12 cellular contexts compared by ENCODE assay signal in the genomic region with DNA sequence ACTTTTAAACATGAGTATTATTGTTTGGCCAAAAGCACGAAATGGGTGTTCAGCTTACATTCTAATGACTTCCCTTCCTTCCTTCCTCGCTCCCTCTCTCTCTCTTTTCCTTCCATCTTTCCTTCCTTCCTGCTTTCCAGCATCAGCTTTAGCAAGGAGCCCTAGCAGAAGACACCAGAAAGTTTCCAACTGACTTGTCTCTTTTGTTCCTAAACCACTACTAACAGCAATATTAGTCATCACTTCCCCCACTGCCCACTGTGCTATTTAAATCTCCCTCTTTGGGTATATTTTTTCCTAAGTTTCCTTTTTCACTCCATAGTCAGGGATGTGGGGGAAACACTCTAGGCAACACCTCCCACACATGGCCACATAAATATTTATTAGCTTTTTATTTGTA. TPM values are rescaled to one million over a fixed set of nuclear protein-coding genes. Genes with fewer than 3 reads are reported as not detected.
DNase-seq lines count a peak whose midpoint lies in the region; ATAC-seq, FAIRE-seq and TF ChIP-seq lines count a peak whose summit lies in the region.
"Not testable (repeated sequence)": the region's sequence is repeated elsewhere in the genome, so short reads cannot be mapped to it uniquely, and the experiment has no call there.
"Had no signal": no experiment of that assay in that cellular context is flagged by ENCODE, and none has a peak within 500 bp of the region (broad histone marks: within the 10 kb centered on the region; RNA-seq: fewer than 3 reads in every experiment).

No MANE protein-coding gene starts in this region.

- not testable (repeated sequence) for H3K27me3 ChIP-seq in astrocyte (ENCODE audit: insufficient read depth, low read length); endothelial cell of umbilical vein (ENCODE audit: control insufficient read depth in 2 of 2, insufficient read depth in 2 of 2, low read length in 2 of 2); smooth muscle cell (ENCODE audit: low read depth)

- DNase-seq in A549 (ENCODE audit: low read depth in 1 of 2, low spot score in 1 of 2); smooth muscle cell (lab: John Stamatoyannopoulos, UW; ENCODE audit: unreplicated experiment): not testable (repeated sequence)
- DNase-seq in Kasumi-1 (lab: John Stamatoyannopoulos, UW) = peak; percentile 32 to 52
- DNase-seq in RCC 7860 (ENCODE audit: low spot score) = peak; percentile 37
- peak; percentile 52 for DNase-seq in astrocyte (ENCODE audit: low read depth)
- peak; percentile 43 for DNase-seq in endothelial cell of umbilical vein (ENCODE audit: low read depth, low spot score)

- H3K9me3 ChIP-seq in A549; astrocyte (ENCODE audit: insufficient read depth, low read depth, low read length); endothelial cell of umbilical vein (replicated peaks; ENCODE audit: control insufficient read depth, insufficient read depth, low read length); mesodermal cell (ENCODE audit: control insufficient read depth, low read length); smooth muscle cell (replicated peaks; ENCODE audit: low read depth): not testable (repeated sequence)

- H3K4me2 ChIP-seq in A549 (peak overlapping the region; percentile 45), astrocyte (ENCODE audit: low read length) (peak overlapping the region; percentile 45), endothelial cell of umbilical vein (ENCODE audit: insufficient read depth, low read length) (peak overlapping the region; percentile 55), smooth muscle cell (peak overlapping the region; percentile 71)

- CTCF ChIA-PET in A549 (lab: Yijun Ruan, JAX) = not testable (repeated sequence)
- CTCF ChIA-PET in endothelial cell of umbilical vein (lab: Charles Lee) = interaction anchor here (0.9 to 4.0 kb wide), 2 partner anchors 12 to 223 kb away, joined by 3 to 28 read pairs; a partner anchor contains a TSS

- H3K36me3 Mint-ChIP-seq in astrocyte (ENCODE audit: low read depth, unreplicated experiment) = not testable (repeated sequence)

- H3K27me3 Mint-ChIP-seq in astrocyte (ENCODE audit: low read depth, unreplicated experiment) = not testable (repeated sequence)

- intact Hi-C loops in endothelial cell of umbilical vein (cut with micrococcal nuclease) = not testable (repeated sequence)

- not testable (repeated sequence) for TF ChIP-seq EP300 in A549 (IDR thresholded peaks at IDR 0.05)

- not testable (repeated sequence) for TF ChIP-seq CTCF in A549 (IDR thresholded peaks at IDR 0.05); astrocyte (IDR thresholded peaks at IDR 0.05; ENCODE audit: insufficient read depth, low read depth, low read length); endothelial cell of umbilical vein (IDR thresholded peaks at IDR 0.05; ENCODE audit: extremely low read depth in 1 of 2, insufficient read depth in 1 of 2, low read depth in 1 of 2, low read length in 2 of 2); smooth muscle cell (IDR thresholded peaks at IDR 0.05; ENCODE audit: borderline replicate concordance, insufficient read depth, poor library complexity, severe bottlenecking)

- TF ChIP-seq RAD21 in A549 (conservative IDR thresholded peaks at IDR 0.05 in 1 of 2, IDR thresholded peaks at IDR 0.05 in 1 of 2) = not testable (repeated sequence)

- peaks cover 34% of the 10 kb centered on the region for H3K4me1 Mint-ChIP-seq in astrocyte (ENCODE audit: low read depth, unreplicated experiment)

- peaks cover 10% of the 10 kb centered on the region for H3F3A ChIP-seq in smooth muscle cell (ENCODE audit: low read depth)

- WGBS in A549 (ENCODE audit: missing lambda C conversion rate) = 87% methylated on average over 2 of the region's 2 CpGs
- WGBS in mesodermal cell (ENCODE audit: insufficient coverage in 2 of 2), 2 experiments = 88% methylated on average over 1 of the region's 2 CpGs; no CpG with 5 or more reads in 1 of the 2 experiments
- WGBS in smooth muscle cell (ENCODE audit: low lambda C conversion rate) = 92% methylated on average over 2 of the region's 2 CpGs

- H3K79me2 ChIP-seq in astrocyte (ENCODE audit: insufficient read depth, low read length); endothelial cell of umbilical vein (ENCODE audit: control insufficient read depth, insufficient read depth, low read length); smooth muscle cell (ENCODE audit: low read depth): not testable (repeated sequence)

- FAIRE-seq in A549 (lab: Jason Lieb, UNC) = not testable (repeated sequence)
- FAIRE-seq in RCC 7860 (lab: Jason Lieb, UNC) = peak; percentile 92
- FAIRE-seq in astrocyte (lab: Jason Lieb, UNC) = peak; percentile 83
- peak; percentile 74 for FAIRE-seq in endothelial cell of umbilical vein (lab: Jason Lieb, UNC)

- not testable (repeated sequence) for H4K20me1 ChIP-seq in astrocyte (ENCODE audit: insufficient read depth, low read length); endothelial cell of umbilical vein (replicated peaks; ENCODE audit: control insufficient read depth, extremely low read depth, insufficient read depth, low read length); smooth muscle cell (ENCODE audit: low read depth)

- TF ChIP-seq POLR2A in A549 (IDR thresholded peaks at IDR 0.05; ENCODE audit: low read length); endothelial cell of umbilical vein (IDR thresholded peaks at IDR 0.05; ENCODE audit: low read depth, low read length): not testable (repeated sequence)

- not testable (repeated sequence) for H3K4me3 ChIP-seq in A549; astrocyte (ENCODE audit: insufficient read depth, low read depth, low read length); endothelial cell of umbilical vein (replicated peaks in 1 of 3; ENCODE audit: insufficient read depth in 1 of 3, low read depth in 1 of 3, low read length in 3 of 3); mesodermal cell (ENCODE audit: extremely low read depth, insufficient read depth, low read length, poor library complexity, severe bottlenecking); smooth muscle cell

- not testable (repeated sequence) for H2AFZ ChIP-seq in astrocyte (ENCODE audit: low read depth, low read length); endothelial cell of umbilical vein (ENCODE audit: low read depth, low read length); smooth muscle cell (ENCODE audit: low read depth)

- H3K36me3 ChIP-seq in astrocyte (ENCODE audit: insufficient read depth, low read length); endothelial cell of umbilical vein (ENCODE audit: control insufficient read depth in 2 of 2, extremely low read depth in 1 of 2, insufficient read depth in 2 of 2, low read length in 2 of 2); mesodermal cell (ENCODE audit: control insufficient read depth, insufficient read depth, low read length); smooth muscle cell (ENCODE audit: low read depth): not testable (repeated sequence)

- peak in 1 of 2 experiments; percentile 37; a peak in 1 of 6 replicates for ATAC-seq in A549
- peak; percentile 43 for ATAC-seq in GM18868 (IDR thresholded peaks at IDR 0.05; ENCODE audit: unreplicated experiment)

- peak overlapping the region; percentile 41 for H3K9ac ChIP-seq in astrocyte (ENCODE audit: low read length)
- H3K9ac ChIP-seq in endothelial cell of umbilical vein (replicated peaks; ENCODE audit: extremely low read depth, insufficient read depth, low read length) = not testable (repeated sequence)
- peak overlapping the region; percentile 35 for H3K9ac ChIP-seq in smooth muscle cell (ENCODE audit: low read depth)

- POLR2A ChIA-PET in A549 (lab: Yijun Ruan, JAX); endothelial cell of umbilical vein (lab: Charles Lee): not testable (repeated sequence)

- not testable (repeated sequence) for H3K9me1 ChIP-seq in endothelial cell of umbilical vein (replicated peaks; ENCODE audit: control insufficient read depth, extremely low read depth, insufficient read depth, low read length)

- H3K27ac ChIP-seq in A549 (peak overlapping the region; percentile 3 to 43; a peak in 2 of 6 replicates), astrocyte (ENCODE audit: low read depth, low read length) (peak overlapping the region; percentile 77), endothelial cell of umbilical vein (ENCODE audit: insufficient read depth, low read depth, low read length) (peak overlapping the region; percentile 37), mesodermal cell (ENCODE audit: low read depth, low read length, severe bottlenecking) (peak overlapping the region; percentile 62), smooth muscle cell (ENCODE audit: low read depth) (peak overlapping the region; percentile 81)

- not testable (repeated sequence) for H3K4me3 Mint-ChIP-seq in astrocyte (ENCODE audit: unreplicated experiment)

- dilution Hi-C loops in endothelial cell of umbilical vein (cut with MboI; ENCODE audit: extremely low pct_ligation_motif_present, low sequenced_read_pairs) = not testable (repeated sequence)

- peak overlapping the region; percentile 89 for H3K27ac Mint-ChIP-seq in astrocyte (ENCODE audit: unreplicated experiment)

- H3K4me1 ChIP-seq in A549 = peaks cover 27% of the 10 kb centered on the region
- H3K4me1 ChIP-seq in astrocyte (ENCODE audit: insufficient read depth, low read length) = peaks cover 16% of the 10 kb centered on the region
- peaks cover 16% of the 10 kb centered on the region for H3K4me1 ChIP-seq in endothelial cell of umbilical vein (ENCODE audit: control insufficient read depth, extremely low read depth, insufficient read depth, low read length)
- H3K4me1 ChIP-seq in mesodermal cell (ENCODE audit: control insufficient read depth, insufficient read depth, low read length, poor library complexity, severe bottlenecking) = peaks cover 12% of the 10 kb centered on the region
- H3K4me1 ChIP-seq in smooth muscle cell (ENCODE audit: low read depth) = peaks cover 11% of the 10 kb centered on the region

- not testable (repeated sequence) for H3K9me3 Mint-ChIP-seq in astrocyte (ENCODE audit: unreplicated experiment)

- BruUV-seq in endothelial cell of umbilical vein (replicated peaks; lab: Mats Ljungman, UMichigan) = not testable (repeated sequence)

RNA-seq across cellular contexts. Expression of a gene that starts 25.4 kb away (rescaled TPM):
- polyA plus RNA-seq in A549 (2011; rRNA removed) = 0.22 and 0.53 TPM in 2 replicates
- not detected in 2 replicates for polyA plus RNA-seq in A549 (2012; cell fraction: cytosol; rRNA removed)
- not detected in 2 replicates for polyA plus RNA-seq in A549 (2012; cell fraction: nucleus; rRNA removed)
- 0.05 to 0.11 TPM (median 0.07 TPM) in 3 replicates for polyA plus RNA-seq in A549 (2017; fragmentation: RNase III; extraction: RNeasy Plus Mini Kit Qiagen cat#74134 plus additional on column Dnase treatment)
- 0.34 and 0.83 TPM in 2 replicates for polyA minus RNA-seq in A549 (2011; rRNA and poly(A)+ RNA removed)
- total RNA-seq in astrocyte = not detected in 2 replicates
- not detected in 2 replicates for total RNA-seq in endothelial cell of umbilical vein
- not detected in 2 replicates for polyA plus RNA-seq in endothelial cell of umbilical vein
- polyA plus RNA-seq in endothelial cell of umbilical vein (2011; cell fraction: cytosol; rRNA removed) = not detected in 2 replicates
- polyA plus RNA-seq in endothelial cell of umbilical vein (2011; cell fraction: nucleus; rRNA removed) = not detected in 2 replicates
- not detected in 2 replicates for polyA plus RNA-seq in endothelial cell of umbilical vein (2012)
- polyA minus RNA-seq in endothelial cell of umbilical vein = not detected in 2 replicates
- polyA minus RNA-seq in endothelial cell of umbilical vein (2011; cell fraction: cytosol; rRNA and poly(A)+ RNA removed) = not detected
- polyA minus RNA-seq in endothelial cell of umbilical vein (2011; cell fraction: nucleus; rRNA and poly(A)+ RNA removed) = not detected in 2 replicates
- not detected for polyA plus RNA-seq in mesodermal cell (2013, experiment 1 of 2)
- polyA plus RNA-seq in mesodermal cell (2013, experiment 2 of 2) = not detected
- not detected in 2 replicates for total RNA-seq in smooth muscle cell
- not detected in 2 replicates for polyA plus RNA-seq in smooth muscle cell
- total RNA-seq: activated CD4-positive, alpha-beta T cell treated with anti-CD3 and anti-CD28 coated beads, Interleukin-2, amount 10 ng/mL, durations not matched to agents 24 days and 14 days; activated T-helper 2 cell treated with anti-CD3 and anti-CD28 coated beads, Interferon-gamma antibody, Interleukin-2, Interleukin-4, amounts not matched to agents 10 μg/mL and 5 μg/mL and 100 μg/mL, durations not matched to agents 14 hours and 24 hours and 36 hours; CD8-positive, alpha-beta T cell; H7 had no signal

Comparison
In these comparisons a context has a peak if more than half of its experiments do, and no peak if none do; other contexts are left out.
1. H3K27ac ChIP-seq: peak in every context shown above with its lines; median percentile 81 in smooth muscle cell; 77 in astrocyte; 62 in mesodermal cell; 37 in endothelial cell of umbilical vein; 23 in A549.